ENCODE assay signal across 8 cellular contexts in the genomic region with DNA sequence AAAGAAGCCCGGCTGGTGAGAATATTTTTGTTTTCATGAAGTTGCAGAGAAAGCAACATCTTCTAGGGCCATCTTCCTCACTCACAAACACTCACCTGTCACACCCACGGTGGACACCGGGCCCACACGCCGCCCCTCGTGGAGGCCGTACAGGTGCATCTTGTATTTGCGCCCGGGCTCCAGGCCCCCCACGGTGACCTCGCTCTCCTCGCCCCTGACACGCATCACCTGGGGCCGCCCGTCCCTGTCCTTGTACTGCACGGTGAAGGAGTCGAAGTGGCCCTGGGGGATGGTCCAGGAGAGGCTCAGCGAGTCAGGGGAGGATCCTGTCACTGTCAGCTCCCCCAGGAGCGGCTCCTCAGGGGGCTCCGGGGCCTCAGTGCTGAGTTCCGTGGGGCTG. TPM values are rescaled to one million over a fixed set of nuclear protein-coding genes. Genes with fewer than 3 reads are reported as not detected.
"Had no signal": no experiment of that assay in that cellular context is flagged by ENCODE, and none has a peak within 500 bp of the region (broad histone marks: within the 10 kb centered on the region; RNA-seq: fewer than 3 reads in every experiment).

No MANE protein-coding gene starts in this region.

RNA-seq across cellular contexts. Expression of gene CYP21A2, which starts 17.5 kb away (rescaled TPM):
- total RNA-seq: OCI-LY7, PC-3, Right ventricle myocardium superior, RPMI7951, SJCRH30, SJSA1, SK-MEL-5 had no signal
- polyA plus RNA-seq: SK-N-SH had no signal
